In genomic region chr22:29892315-29892714, GRCh38 we compare ENCODE assay signal across 19 cellular contexts.
"Had no signal": no experiment of that assay in that cellular context is flagged by ENCODE, and none has a peak within 500 bp of the region (broad histone marks: within the 10 kb centered on the region; RNA-seq: fewer than 3 reads in every experiment).

No MANE protein-coding gene starts in this region.

- H3K9ac ChIP-seq: parathyroid adenoma had no signal

- H3K4me1 ChIP-seq: parathyroid adenoma had no signal

- H2AFZ ChIP-seq: parathyroid adenoma had no signal

- H3K27me3 ChIP-seq: esophagus squamous epithelium, right atrium auricular region, stomach, thyroid gland, vagina had no signal

- H3K27ac ChIP-seq: esophagus squamous epithelium, lower lobe of right lung, parathyroid adenoma, right atrium auricular region, stomach, thyroid gland, vagina had no signal

- H3K4me3 ChIP-seq: esophagus squamous epithelium, lower lobe of right lung, right atrium auricular region, stomach, thyroid gland, vagina had no signal

- H3K36me3 ChIP-seq: esophagus squamous epithelium, lower lobe of right lung, right atrium auricular region, stomach, thyroid gland, vagina had no signal

- ATAC-seq: effector memory CD8-positive, alpha-beta T cell; left ventricle myocardium superior; lower lobe of right lung; natural killer cell; sciatic nerve; stimulated activated effector memory CD8-positive, alpha-beta T cell treated with anti-CD3 and anti-CD28 coated beads, Interleukin-12 subunit alpha, Interleukin-12 subunit beta, amount 100 ng/mL, for 72 hours had no signal

- DNase-seq: cortex of kidney; effector memory CD8-positive, alpha-beta T cell; erythroblast; esophagus squamous epithelium; head of caudate nucleus; left ventricle myocardium superior; lower lobe of right lung; natural killer cell; stimulated activated CD4-positive, alpha-beta T cell treated with anti-CD3 and anti-CD28 coated beads, Interleukin-2, amount 100 ng/mL, for 24 hours; stimulated activated CD4-positive, alpha-beta T cell treated with anti-CD3 and anti-CD28 coated beads, Interleukin-4, amount 100 ng/mL, for 24 hours; stimulated activated naive CD4-positive, alpha-beta T cell treated with Interleukin-2 at 50 U/mL for 16 hours; stomach; thyroid gland; trophoblast cell had no signal

- H3K9me3 ChIP-seq: esophagus squamous epithelium, lower lobe of right lung, right atrium auricular region, stomach, thyroid gland, vagina had no signal
